10 cellular contexts compared by ENCODE assay signal in the genomic region with DNA sequence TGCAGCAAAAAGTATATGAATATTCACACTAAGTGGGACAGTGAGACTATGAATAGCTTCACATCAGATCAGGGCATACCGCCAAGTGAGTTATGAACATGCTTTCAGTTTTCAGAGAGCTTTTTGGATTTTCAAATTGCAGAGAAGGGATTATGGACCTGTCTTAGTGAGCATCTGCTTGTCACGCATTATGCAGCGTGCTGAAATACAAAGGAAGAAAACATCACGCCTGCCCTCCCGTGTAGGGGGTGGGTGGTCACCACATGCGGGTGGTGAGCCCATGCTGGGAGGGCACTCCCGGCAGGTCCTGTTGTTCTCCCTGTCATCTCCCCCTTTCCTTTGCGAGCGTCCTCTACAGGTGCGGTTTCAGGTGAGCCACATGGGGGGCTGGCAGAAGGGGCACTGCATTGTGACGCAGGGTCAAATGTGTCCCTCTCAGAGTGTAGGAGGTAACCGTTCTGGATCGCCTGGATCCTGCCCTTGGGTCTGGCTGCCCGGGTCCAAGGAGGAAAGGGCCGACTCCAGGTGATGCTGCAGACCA. TPM values are rescaled to one million over a fixed set of nuclear protein-coding genes. Genes with fewer than 3 reads are reported as not detected.
DNase-seq lines count a peak whose midpoint lies in the region; ATAC-seq, FAIRE-seq and TF ChIP-seq lines count a peak whose summit lies in the region.
"Had no signal": no experiment of that assay in that cellular context is flagged by ENCODE, and none has a peak within 500 bp of the region (broad histone marks: within the 10 kb centered on the region; RNA-seq: fewer than 3 reads in every experiment).

No MANE protein-coding gene starts in this region.

- H3K36me3 Mint-ChIP-seq in activated naive CD4-positive, alpha-beta T cell treated with anti-CD3 and anti-CD28 coated beads for 36 hours (ENCODE audit: low read depth) = peaks cover 41% of the 10 kb centered on the region
- no peaks in the 10 kb centered on the region for H3K36me3 Mint-ChIP-seq in type B pancreatic cell

- H3K4me3 ChIP-seq in body of pancreas (no peak overlapping the region), small intestine (ENCODE audit: low read depth in 1 of 2, low read length in 2 of 2) (no peak overlapping the region)

- TF ChIP-seq POLR2A in body of pancreas (IDR thresholded peaks at IDR 0.05) = no peak

- no peaks in the 10 kb centered on the region for H3K27me3 Mint-ChIP-seq in activated naive CD4-positive, alpha-beta T cell treated with anti-CD3 and anti-CD28 coated beads for 36 hours (ENCODE audit: low read depth)
- no peaks in the 10 kb centered on the region for H3K27me3 Mint-ChIP-seq in type B pancreatic cell

- FAIRE-seq in small intestine (lab: Jason Lieb, UNC) = no peak

- H3K27ac Mint-ChIP-seq in activated naive CD4-positive, alpha-beta T cell treated with anti-CD3 and anti-CD28 coated beads for 36 hours = peak overlapping the region; percentile 93
- peak overlapping the region; percentile 62 for H3K27ac Mint-ChIP-seq in type B pancreatic cell

- no peaks in the 10 kb centered on the region for H3K9me3 Mint-ChIP-seq in activated naive CD4-positive, alpha-beta T cell treated with anti-CD3 and anti-CD28 coated beads for 36 hours
- peaks cover 4% of the 10 kb centered on the region for H3K9me3 Mint-ChIP-seq in type B pancreatic cell
- H3K9me3 Mint-ChIP-seq: CD14-positive monocyte had no signal

- H3K4me1 ChIP-seq in body of pancreas = peaks cover 18% of the 10 kb centered on the region
- peaks cover 4 to 8% of the 10 kb centered on the region in 2 donors for H3K4me1 ChIP-seq in small intestine (ENCODE audit: control insufficient read depth in 2 of 2, insufficient read depth in 1 of 2, low read depth in 1 of 2, low read length in 1 of 2)

- H3K36me3 ChIP-seq in body of pancreas (replicated peaks in 1 of 2; ENCODE audit: insufficient read depth in 1 of 2, low read depth in 2 of 2) = no peaks in the 10 kb centered on the region
- peaks cover 0 to 2% of the 10 kb centered on the region in 2 donors for H3K36me3 ChIP-seq in small intestine (ENCODE audit: control insufficient read depth in 2 of 2, insufficient read depth in 2 of 2, low read length in 2 of 2)

- peaks cover 88% of the 10 kb centered on the region for H3K4me1 Mint-ChIP-seq in activated naive CD4-positive, alpha-beta T cell treated with anti-CD3 and anti-CD28 coated beads for 36 hours (ENCODE audit: low read depth)
- peaks cover 42% of the 10 kb centered on the region for H3K4me1 Mint-ChIP-seq in type B pancreatic cell (ENCODE audit: unreplicated experiment)

- H3K27ac ChIP-seq in body of pancreas = peak overlapping the region in 3 of 4 donors; percentile 23 to 64 (median 61)
- peak overlapping the region in 1 of 2 donors; percentile 81 for H3K27ac ChIP-seq in small intestine (ENCODE audit: low read depth in 1 of 2, low read length in 1 of 2)

- peak; percentile 59 for DNase-seq in activated naive CD4-positive, alpha-beta T cell treated with anti-CD3 and anti-CD28 coated beads for 36 hours
- no peak for DNase-seq in activated naive CD4-positive, alpha-beta T cell treated with anti-CD3 and anti-CD28 coated beads, Interleukin-2, amount 50 U/mL, for 16 hours
- no peak for DNase-seq in body of pancreas
- DNase-seq in type B pancreatic cell (ENCODE audit: extremely low spot score, unreplicated experiment) = no peak
- DNase-seq in islet precursor cell = no peak
- no peak for DNase-seq in small intestine
- DNase-seq in NCI-H1694 (lab: John Stamatoyannopoulos, UW) = no peak
- DNase-seq: mesendoderm had no signal

- ATAC-seq in HG03064 (IDR thresholded peaks at IDR 0.05; ENCODE audit: low read depth, unreplicated experiment) = peak; percentile 29
- ATAC-seq in body of pancreas = no peak

- TF ChIP-seq CTCF in body of pancreas (IDR thresholded peaks at IDR 0.05) (no peak), type B pancreatic cell (conservative IDR thresholded peaks at IDR 0.05) (no peak)

- CTCF ChIA-PET in activated naive CD4-positive, alpha-beta T cell treated with anti-CD3 and anti-CD28 coated beads for 36 hours (lab: Charles Lee) = interaction anchor here (0.7 to 3.6 kb wide), 5 partner anchors 11 to 87 kb away, joined by 3 to 19 read pairs (median 3); no protein-coding TSS in a partner anchor

- 91% methylated on average over 15 of the region's 15 CpGs for WGBS in body of pancreas, 2 donors
- 73 to 78% (median 74%) methylated on average over 15 of the region's 15 CpGs for WGBS in small intestine, 3 donors

- peak overlapping the region; percentile 44 for H3K4me3 Mint-ChIP-seq in activated naive CD4-positive, alpha-beta T cell treated with anti-CD3 and anti-CD28 coated beads for 36 hours
- H3K4me3 Mint-ChIP-seq in type B pancreatic cell = no peak overlapping the region
- H3K4me3 Mint-ChIP-seq: CD14-positive monocyte had no signal

- intact Hi-C loops in activated naive CD4-positive, alpha-beta T cell treated with anti-CD3 and anti-CD28 coated beads for 36 hours (cut with micrococcal nuclease) = loop anchor here (10.0 kb wide), 1 partner anchor 635 kb away; no protein-coding TSS in a partner anchor
- intact Hi-C loops in body of pancreas (cut with DNase I) = no loop called here

- H3K27me3 ChIP-seq in body of pancreas (no peaks in the 10 kb centered on the region), small intestine (ENCODE audit: control insufficient read depth in 2 of 2, insufficient read depth in 2 of 2, low read length in 2 of 2) (no peaks in the 10 kb centered on the region)

- H3K9me3 ChIP-seq in body of pancreas (no peaks in the 10 kb centered on the region), small intestine (ENCODE audit: control insufficient read depth, low read depth) (no peaks in the 10 kb centered on the region)

RNA-seq across cellular contexts. Expression of gene TRAF3, which starts 42.6 kb away (rescaled TPM):
- 10 to 100 TPM; 74.4 to 76.8 TPM for total RNA-seq in activated naive CD4-positive, alpha-beta T cell treated with anti-CD3 and anti-CD28 coated beads for 36 hours
- total RNA-seq in body of pancreas (10 to 100 TPM; 10.4 to 22.7 TPM), type B pancreatic cell (ENCODE audit: low replicate concordance) (19.2 and 24.0 TPM in 2 replicates)
- polyA plus RNA-seq in small intestine = 1 to 10 TPM; 4.0 to 9.9 (median 7.0) TPM
